ENCODE assay signal across 10 cellular contexts in the genomic region with DNA sequence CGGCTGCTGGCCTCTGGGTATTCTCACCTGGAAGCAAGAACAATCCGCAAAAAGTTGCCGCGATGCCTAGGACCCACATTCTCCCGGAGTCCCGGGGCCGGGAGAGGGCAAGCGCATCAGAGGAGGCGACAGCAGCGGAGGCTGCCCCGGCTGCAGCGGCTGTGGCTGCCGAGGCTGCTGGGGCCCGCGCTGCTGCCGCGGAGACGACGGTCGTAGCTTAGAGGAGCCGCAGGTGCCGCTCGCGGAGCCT. TPM values are rescaled to one million over a fixed set of nuclear protein-coding genes. Genes with fewer than 3 reads are reported as not detected.
A peak's percentile ranks its signal among the peaks of the same experiment; 100 is the strongest.
DNase-seq lines count a peak whose midpoint lies in the region; ATAC-seq, FAIRE-seq and TF ChIP-seq lines count a peak whose summit lies in the region.
"Had no signal": no experiment of that assay in that cellular context is flagged by ENCODE, and none has a peak within 500 bp of the region (broad histone marks: within the 10 kb centered on the region; RNA-seq: fewer than 3 reads in every experiment).

No MANE protein-coding gene starts in this region.

- TF ChIP-seq CTCF in astrocyte (IDR thresholded peaks at IDR 0.05; ENCODE audit: insufficient read depth, low read depth, low read length) = no peak
- no peak for TF ChIP-seq CTCF in spleen (IDR thresholded peaks at IDR 0.05 in 8 of 11, conservative IDR thresholded peaks at IDR 0.05 in 3 of 11)
- TF ChIP-seq CTCF in natural killer cell (IDR thresholded peaks at IDR 0.05) = no peak

- no peak overlapping the region for H3K27ac Mint-ChIP-seq in astrocyte (ENCODE audit: unreplicated experiment)
- no peak overlapping the region for H3K27ac Mint-ChIP-seq in natural killer cell
- H3K27ac Mint-ChIP-seq: activated T-helper 2 cell treated with anti-CD3 and anti-CD28 coated beads, Interferon-gamma antibody, Interleukin-2, Interleukin-4, amounts not matched to agents 10 μg/mL and 5 μg/mL and 100 μg/mL, durations not matched to agents 14 hours and 24 hours and 36 hours had no signal

- peaks cover 23% of the 10 kb centered on the region for H4K20me1 ChIP-seq in astrocyte (ENCODE audit: insufficient read depth, low read length)

- peaks cover 28% of the 10 kb centered on the region for H3K4me1 Mint-ChIP-seq in astrocyte (ENCODE audit: low read depth, unreplicated experiment)
- H3K4me1 Mint-ChIP-seq in natural killer cell = no peaks in the 10 kb centered on the region

- no peak for ATAC-seq in GM18868 (IDR thresholded peaks at IDR 0.05; ENCODE audit: unreplicated experiment)
- no peak for ATAC-seq in GM19452 (IDR thresholded peaks at IDR 0.05; ENCODE audit: unreplicated experiment)
- ATAC-seq in natural killer cell = no peak

- DNase-seq in astrocyte (ENCODE audit: low read depth) = no peak
- DNase-seq in spleen = no peak
- DNase-seq in activated gamma-delta T cell (lab: John Stamatoyannopoulos, UW) = no peak
- no peak for DNase-seq in natural killer cell
- DNase-seq: NK-92 treated with Interleukin-12 subunit alpha and Interleukin-12 subunit beta, amount 100 ng/mL, for 24 hours had no signal

- peaks cover 20% of the 10 kb centered on the region for H3K4me1 ChIP-seq in HUES48 (ENCODE audit: control insufficient read depth, insufficient read depth, low read length)
- peaks cover 17% of the 10 kb centered on the region for H3K4me1 ChIP-seq in astrocyte (ENCODE audit: insufficient read depth, low read length)
- H3K4me1 ChIP-seq in spleen = peaks cover 8 to 32% (median 28%) of the 10 kb centered on the region in 6 donors

- H3K9me3 Mint-ChIP-seq in astrocyte (ENCODE audit: unreplicated experiment) (no peaks in the 10 kb centered on the region), natural killer cell (no peaks in the 10 kb centered on the region)
- H3K9me3 Mint-ChIP-seq: activated T-helper 2 cell treated with anti-CD3 and anti-CD28 coated beads, Interferon-gamma antibody, Interleukin-2, Interleukin-4, amounts not matched to agents 10 μg/mL and 5 μg/mL and 100 μg/mL, durations not matched to agents 14 hours and 24 hours and 36 hours had no signal

- WGBS in spleen, 5 donors = 1 to 11% (median 3%) methylated on average over 14 to 24 of the region's 24 CpGs

- intact Hi-C loops in spleen (cut with DNase I; ENCODE audit: low total_unique reads) = no loop called here
- intact Hi-C loops in natural killer cell (cut with micrococcal nuclease) = no loop called here

- peak overlapping the region; percentile 90 for H3K4me2 ChIP-seq in astrocyte (ENCODE audit: low read length)

- H3K36me3 Mint-ChIP-seq in astrocyte (ENCODE audit: low read depth, unreplicated experiment) (no peaks in the 10 kb centered on the region), natural killer cell (no peaks in the 10 kb centered on the region)

- H3K9me3 ChIP-seq in HUES48 (ENCODE audit: control insufficient read depth, insufficient read depth, low read length) (no peaks in the 10 kb centered on the region), astrocyte (ENCODE audit: insufficient read depth, low read depth, low read length) (no peaks in the 10 kb centered on the region), iPS-18c (ENCODE audit: control insufficient read depth, insufficient read depth, low read length) (peaks cover 7% of the 10 kb centered on the region), spleen (no peaks in the 10 kb centered on the region)

- H3K27me3 Mint-ChIP-seq in astrocyte (ENCODE audit: low read depth, unreplicated experiment) = no peaks in the 10 kb centered on the region
- peaks cover 16 to 22% of the 10 kb centered on the region in 2 donors for H3K27me3 Mint-ChIP-seq in natural killer cell (ENCODE audit: low read depth in 2 of 2)

- peak overlapping the region; percentile 50 for H2AFZ ChIP-seq in astrocyte (ENCODE audit: low read depth, low read length)

- no peak for TF ChIP-seq POLR2A in spleen (IDR thresholded peaks at IDR 0.05)

- peak overlapping the region; percentile 60 for H3K4me3 ChIP-seq in HUES48 (ENCODE audit: low read depth, low read length)
- peak overlapping the region; percentile 70 for H3K4me3 ChIP-seq in astrocyte (ENCODE audit: insufficient read depth, low read depth, low read length)
- peak overlapping the region; percentile 57 for H3K4me3 ChIP-seq in iPS-18c (ENCODE audit: insufficient read depth, low read depth, low read length)
- H3K4me3 ChIP-seq in spleen = peak overlapping the region in 7 of 8 donors; percentile 18 to 63 (median 29)

- H3K27me3 ChIP-seq in HUES48 (ENCODE audit: control insufficient read depth, insufficient read depth, low read length) (peaks cover 68% of the 10 kb centered on the region), astrocyte (ENCODE audit: insufficient read depth, low read length) (no peaks in the 10 kb centered on the region), spleen (replicated peaks in 1 of 7) (peaks cover 3 to 74% (median 39%) of the 10 kb centered on the region in 7 donors)

- H3K36me3 ChIP-seq in HUES48 (ENCODE audit: control insufficient read depth, insufficient read depth, low read length) (no peaks in the 10 kb centered on the region), astrocyte (ENCODE audit: insufficient read depth, low read length) (peaks cover 10% of the 10 kb centered on the region), spleen (no peaks in the 10 kb centered on the region)

- H3K4me3 Mint-ChIP-seq in astrocyte (ENCODE audit: unreplicated experiment) = peak overlapping the region; percentile 89
- H3K4me3 Mint-ChIP-seq in natural killer cell = no peak overlapping the region

- H3K27ac ChIP-seq in HUES48 (ENCODE audit: low read depth, low read length) (no peak overlapping the region), astrocyte (ENCODE audit: low read depth, low read length) (no peak overlapping the region), spleen (no peak overlapping the region)

- peaks cover 54% of the 10 kb centered on the region for H3K79me2 ChIP-seq in astrocyte (ENCODE audit: insufficient read depth, low read length)

- no peak for FAIRE-seq in astrocyte (lab: Jason Lieb, UNC)

- H3K9ac ChIP-seq in HUES48 (ENCODE audit: low read depth, low read length) (no peak overlapping the region), astrocyte (ENCODE audit: low read length) (peak overlapping the region; percentile 74)

RNA-seq across cellular contexts. Expression of a gene that starts 0.2 kb away (rescaled TPM):
- total RNA-seq in astrocyte = 51.1 and 61.6 TPM in 2 replicates
- total RNA-seq in spleen = 1 to 10 TPM in 2 of 7 donors, under 1 TPM in 5; 0.34 to 4.3 (median 0.58) TPM
- under 1 TPM; 0.10 to 0.36 (median 0.15) TPM for polyA plus RNA-seq in spleen
- not detected for total RNA-seq in natural killer cell
- total RNA-seq: activated T-helper 2 cell treated with anti-CD3 and anti-CD28 coated beads, Interferon-gamma antibody, Interleukin-2, Interleukin-4, amounts not matched to agents 10 μg/mL and 5 μg/mL and 100 μg/mL, durations not matched to agents 14 hours and 24 hours and 36 hours had no signal
